In genomic region chr1:145424612-145425435, GRCh38 we compare ENCODE assay signal across 1 cellular context.
A peak's percentile ranks its signal among the peaks of the same experiment; 100 is the strongest.
TF ChIP-seq lines count a peak whose summit lies in the region.

No MANE protein-coding gene starts in this region.

TF ChIP-seq in HepG2, 621 proteins besides CTCF, POLR2A, EP300 and RAD21 (continued from another document):
- TF ChIP-seq UBTF (CRISPR knock-in tag; IDR thresholded peaks at IDR 0.05) (peak; percentile 38; the same call in 1 of the 2 replicates), ZNF607 (CRISPR knock-in tag; IDR thresholded peaks at IDR 0.05; ENCODE audit: borderline replicate concordance) (0 out of 2 replicates have a peak, but pooled peaks have one; percentile 1), ZNF800 (CRISPR knock-in tag; IDR thresholded peaks at IDR 0.05) (0 out of 2 replicates have a peak, but pooled peaks have one; percentile 17)
TF ChIP-seq in HepG2: peak in this region for 10; not testable (repeated sequence) for 611.
